ENCODE assay signal across 8 cellular contexts in genomic region chr1:109090415-109091195, GRCh38.
A peak's percentile ranks its signal among the peaks of the same experiment; 100 is the strongest.
DNase-seq lines count a peak whose midpoint lies in the region; ATAC-seq and TF ChIP-seq lines count a peak whose summit lies in the region.

TMEM167B (plus strand) TSS chr1:109090764; CDS start chr1:109090873, 109 bp downstream.

- H3K36me3 ChIP-seq in ACC112 (ENCODE audit: insufficient read depth, low read length) = peaks cover 3% of the 10 kb centered on the region; the same call in 1 of the 2 replicates
- peaks cover 15% of the 10 kb centered on the region for H3K36me3 ChIP-seq in iPS-20b (ENCODE audit: insufficient read depth, low read depth, low read length)

- H3K9ac ChIP-seq in iPS-20b (ENCODE audit: low read depth, low read length) = peak within 1 kb of the TSS; percentile 90

- in situ Hi-C loops in T47D (cut with HindIII; ENCODE audit: low pct_unique_long_range_greater_than_20kb, low sequenced_read_pairs) = no loop called here

- H3K4me1 ChIP-seq in ACC112 (ENCODE audit: control insufficient read depth, insufficient read depth, low read length, unreplicated experiment) = peaks cover 22% of the 10 kb centered on the region
- peaks cover 9% of the 10 kb centered on the region for H3K4me1 ChIP-seq in iPS-20b (ENCODE audit: insufficient read depth, low read length)

- H2AFZ ChIP-seq in ACC112 (ENCODE audit: low read length, unreplicated experiment) = peak within 1 kb of the TSS; percentile 98

- H3K79me2 ChIP-seq in ACC112 (ENCODE audit: control insufficient read depth, insufficient read depth, low read length, unreplicated experiment) = peaks cover 21% of the 10 kb centered on the region

- H3K9me3 ChIP-seq in iPS-20b (ENCODE audit: insufficient read depth, low read depth, low read length) = no peaks in the 10 kb centered on the region

- ATAC-seq in GM18873 (IDR thresholded peaks at IDR 0.05; ENCODE audit: low FRiP score, unreplicated experiment) = peak; percentile 93
- ATAC-seq in HG03135 (IDR thresholded peaks at IDR 0.05; ENCODE audit: unreplicated experiment) = peak; percentile 89

- no peaks in the 10 kb centered on the region for H3K27me3 ChIP-seq in ACC112 (ENCODE audit: insufficient read depth, low read length)
- H3K27me3 ChIP-seq in iPS-20b (ENCODE audit: insufficient read depth, low read length) = no peaks in the 10 kb centered on the region

- DNase-seq in NCI-H2196 treated with DMSO at 0.1 percent for 48 hours (lab: John Stamatoyannopoulos, UW; ENCODE audit: unreplicated experiment) (peak; percentile 85), T47D (ENCODE audit: low read depth in 1 of 2, low spot score in 1 of 2) (peak; percentile 38 to 91)

- H3K4me3 ChIP-seq in ACC112 (ENCODE audit: low read depth, low read length) = peak within 1 kb of the TSS; percentile 94
- peak within 1 kb of the TSS; percentile 91 for H3K4me3 ChIP-seq in iPS-20b (ENCODE audit: low read length)
- peak within 1 kb of the TSS; percentile 57 to 88 (median 82) for H3K4me3 ChIP-seq in skin epidermis

- H3K27ac ChIP-seq in ACC112 (ENCODE audit: low read depth, low read length) = peak within 1 kb of the TSS; percentile 91
- peak within 1 kb of the TSS; percentile 85 for H3K27ac ChIP-seq in VCaP
- H3K27ac ChIP-seq in iPS-20b (ENCODE audit: low read length) = no peak within 1 kb of the TSS
- H3K27ac ChIP-seq in skin epidermis = peak within 1 kb of the TSS; percentile 45 to 99 (median 97)

- no peak for TF ChIP-seq CTCF in VCaP (conservative IDR thresholded peaks at IDR 0.05)
